ENCODE assay signal across 1 cellular context in the genomic region with DNA sequence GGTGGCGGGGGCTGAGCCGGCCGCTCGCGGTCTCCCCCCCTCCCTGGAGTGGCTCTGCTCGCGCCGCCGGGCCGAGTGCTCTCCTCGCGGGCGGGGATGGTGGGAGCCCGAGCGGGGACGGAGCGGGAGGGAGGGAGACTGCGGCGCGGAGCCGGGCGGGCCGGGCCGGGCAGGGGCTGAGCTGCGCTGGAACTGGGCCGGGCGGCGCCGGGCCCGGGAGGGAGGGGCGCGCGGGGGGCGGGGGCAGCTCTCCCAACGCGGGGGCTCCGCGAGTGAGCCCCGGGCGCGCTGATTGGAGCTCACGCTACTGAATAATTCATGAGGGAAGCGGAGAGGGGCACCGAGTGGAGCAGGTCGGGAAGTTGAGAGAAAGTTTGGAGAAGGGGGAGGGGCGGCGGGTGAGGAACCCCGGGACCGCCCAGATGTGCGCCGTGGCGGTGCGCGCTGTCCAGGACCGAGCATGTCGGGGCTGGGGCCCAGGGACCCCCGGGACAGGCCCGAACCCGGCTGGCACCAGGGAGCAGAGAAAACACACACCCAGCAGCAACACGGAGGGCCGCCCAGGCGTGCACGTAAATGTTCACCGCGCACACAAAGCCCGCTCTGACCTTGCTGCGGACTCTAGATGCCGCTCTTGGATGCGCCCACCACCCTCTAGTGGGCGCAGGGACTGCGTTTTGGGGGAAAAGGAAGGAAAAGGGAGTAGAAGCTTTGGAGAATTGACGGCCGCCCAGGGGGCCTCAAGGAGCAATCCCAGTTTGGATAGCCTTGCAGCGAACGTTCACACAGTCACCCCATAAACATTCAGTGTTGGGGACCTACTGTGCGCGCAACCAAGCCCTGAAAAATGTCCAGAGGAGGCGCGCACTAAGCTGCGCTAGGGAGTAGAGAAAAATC.
TF ChIP-seq lines count a peak whose summit lies in the region.

A gene (minus strand): TSS at position 194 of the 897 bp plus-strand sequence. CDS start 493 bp downstream, outside the sequence.

TF ChIP-seq in K562, 482 proteins besides CTCF, POLR2A, EP300 and RAD21 (continued from another document and continues in another):
- TF ChIP-seq, protein P1, sequence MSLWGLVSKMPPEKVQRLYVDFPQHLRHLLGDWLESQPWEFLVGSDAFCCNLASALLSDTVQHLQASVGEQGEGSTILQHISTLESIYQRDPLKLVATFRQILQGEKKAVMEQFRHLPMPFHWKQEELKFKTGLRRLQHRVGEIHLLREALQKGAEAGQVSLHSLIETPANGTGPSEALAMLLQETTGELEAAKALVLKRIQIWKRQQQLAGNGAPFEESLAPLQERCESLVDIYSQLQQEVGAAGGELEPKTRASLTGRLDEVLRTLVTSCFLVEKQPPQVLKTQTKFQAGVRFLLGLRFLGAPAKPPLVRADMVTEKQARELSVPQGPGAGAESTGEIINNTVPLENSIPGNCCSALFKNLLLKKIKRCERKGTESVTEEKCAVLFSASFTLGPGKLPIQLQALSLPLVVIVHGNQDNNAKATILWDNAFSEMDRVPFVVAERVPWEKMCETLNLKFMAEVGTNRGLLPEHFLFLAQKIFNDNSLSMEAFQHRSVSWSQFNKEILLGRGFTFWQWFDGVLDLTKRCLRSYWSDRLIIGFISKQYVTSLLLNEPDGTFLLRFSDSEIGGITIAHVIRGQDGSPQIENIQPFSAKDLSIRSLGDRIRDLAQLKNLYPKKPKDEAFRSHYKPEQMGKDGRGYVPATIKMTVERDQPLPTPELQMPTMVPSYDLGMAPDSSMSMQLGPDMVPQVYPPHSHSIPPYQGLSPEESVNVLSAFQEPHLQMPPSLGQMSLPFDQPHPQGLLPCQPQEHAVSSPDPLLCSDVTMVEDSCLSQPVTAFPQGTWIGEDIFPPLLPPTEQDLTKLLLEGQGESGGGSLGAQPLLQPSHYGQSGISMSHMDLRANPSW (CRISPR knock-in tag; IDR thresholded peaks at IDR 0.05), result no peak
- TF ChIP-seq CAMTA2 (CRISPR knock-in tag; conservative IDR thresholded peaks at IDR 0.05) (no peak), FOXJ3 (CRISPR knock-in tag; IDR thresholded peaks at IDR 0.05) (no peak), PHF8 (IDR thresholded peaks at IDR 0.05; ENCODE audit: borderline replicate concordance, low read length) (peak; percentile 73; the same call in 1 of the 2 replicates), CBX5 (IDR thresholded peaks at IDR 0.05; ENCODE audit: borderline replicate concordance, low read depth) (no peak), MCM2 (IDR thresholded peaks at IDR 0.05; ENCODE audit: low read depth) (no peak), ZFPM2 (CRISPR knock-in tag; IDR thresholded peaks at IDR 0.05) (no peak), ZNF696 (CRISPR knock-in tag; conservative IDR thresholded peaks at IDR 0.05) (no peak), ZNF589 (CRISPR knock-in tag; IDR thresholded peaks at IDR 0.05; ENCODE audit: low read depth) (no peak), NELFE (IDR thresholded peaks at IDR 0.05; ENCODE audit: insufficient read depth, insufficient read length) (no peak), PCBP2 (IDR thresholded peaks at IDR 0.05; ENCODE audit: low read depth, low read length, poor library complexity, severe bottlenecking) (no peak), THRAP3 (IDR thresholded peaks at IDR 0.05; ENCODE audit: borderline replicate concordance) (no peak), FOXA3 (CRISPR knock-in tag; conservative IDR thresholded peaks at IDR 0.05 in 1 of 2, IDR thresholded peaks at IDR 0.05 in 1 of 2) (peak in 1 of 2 experiments; percentile 41; a peak in 1 of 4 replicates), EWSR1 (IDR thresholded peaks at IDR 0.05; ENCODE audit: borderline replicate concordance, low read depth, partially characterized antibody) (no peak), NRF1 (conservative IDR thresholded peaks at IDR 0.05 in 1 of 2, IDR thresholded peaks at IDR 0.05 in 1 of 2) (peak; percentile 89 to 91), TRIM24 (IDR thresholded peaks at IDR 0.05) (no peak), ZNF212 (CRISPR knock-in tag; IDR thresholded peaks at IDR 0.05) (0 out of 2 replicates have a peak, but pooled peaks have one; percentile 38), YY1 (IDR thresholded peaks at IDR 0.05; ENCODE audit: borderline replicate concordance in 1 of 3, control insufficient read depth in 1 of 3, extremely low read depth in 1 of 3, insufficient read depth in 3 of 3, insufficient read length in 1 of 3, insufficient replicate concordance in 2 of 3, low read depth in 1 of 3, low read length in 2 of 3) (peak in 1 of 3 experiments; percentile 48), BRD4 (IDR thresholded peaks at IDR 0.05) (no peak), ZNF561 (CRISPR knock-in tag; conservative IDR thresholded peaks at IDR 0.05) (no peak), POLR2B (IDR thresholded peaks at IDR 0.05; ENCODE audit: low read depth, partially characterized antibody) (peak; percentile 34), ZNF830 (CRISPR knock-in tag; IDR thresholded peaks at IDR 0.05) (no peak), ZFP36 (IDR thresholded peaks at IDR 0.05; ENCODE audit: low read depth, low read length, partially characterized antibody) (no peak), RAD51 (IDR thresholded peaks at IDR 0.05; ENCODE audit: borderline replicate concordance, low read depth) (no peak; the same call in 1 of the 2 replicates), ZNF197 (CRISPR knock-in tag; IDR thresholded peaks at IDR 0.05; ENCODE audit: low read depth) (no peak), ZNF121 (CRISPR knock-in tag; conservative IDR thresholded peaks at IDR 0.05) (no peak), ZC3H8 (IDR thresholded peaks at IDR 0.05) (no peak), KAT8 (IDR thresholded peaks at IDR 0.05; ENCODE audit: low read depth) (no peak), ASH1L (IDR thresholded peaks at IDR 0.05; ENCODE audit: borderline replicate concordance, low read depth, partially characterized antibody) (no peak), ZBTB17 (CRISPR knock-in tag; IDR thresholded peaks at IDR 0.05) (no peak), HOXB6 (CRISPR knock-in tag; IDR thresholded peaks at IDR 0.05; ENCODE audit: borderline replicate concordance) (no peak), GTF2A2 (tag; IDR thresholded peaks at IDR 0.05) (no peak), SMARCA5 (IDR thresholded peaks at IDR 0.05) (no peak), ZNF12 (CRISPR knock-in tag; IDR thresholded peaks at IDR 0.05) (peak; percentile 61; the same call in 1 of the 2 replicates), ZNF146 (CRISPR knock-in tag; IDR thresholded peaks at IDR 0.05; ENCODE audit: unreplicated experiment) (no peak), DPF2 (IDR thresholded peaks at IDR 0.05) (peak; percentile 56), PHB2 (IDR thresholded peaks at IDR 0.05; ENCODE audit: low read depth) (no peak), U2AF1 (optimal IDR thresholded peaks at IDR 0.05; ENCODE audit: low read depth, low read length) (no peak), PHB (CRISPR knock-in tag; IDR thresholded peaks at IDR 0.05) (0 out of 2 replicates have a peak, but pooled peaks have one; percentile 23), KLF10 (CRISPR knock-in tag; IDR thresholded peaks at IDR 0.05) (no peak), ZNF431 (CRISPR knock-in tag; IDR thresholded peaks at IDR 0.05) (no peak), PURB (CRISPR knock-in tag; IDR thresholded peaks at IDR 0.05; ENCODE audit: low read depth) (no peak), DACH1 (IDR thresholded peaks at IDR 0.05; ENCODE audit: partially characterized antibody) (no peak), ARHGAP35 (IDR thresholded peaks at IDR 0.05; ENCODE audit: partially characterized antibody) (no peak), MTA3 (IDR thresholded peaks at IDR 0.05; ENCODE audit: borderline replicate concordance) (peak; percentile 94), ZNF175 (CRISPR knock-in tag; IDR thresholded peaks at IDR 0.05; ENCODE audit: low read depth) (no peak), ZNF75A (CRISPR knock-in tag; IDR thresholded peaks at IDR 0.05) (no peak), ZC3H4 (CRISPR knock-in tag; IDR thresholded peaks at IDR 0.05; ENCODE audit: borderline replicate concordance) (no peak; the same call in 1 of the 2 replicates)
- TF ChIP-seq, protein P2, sequence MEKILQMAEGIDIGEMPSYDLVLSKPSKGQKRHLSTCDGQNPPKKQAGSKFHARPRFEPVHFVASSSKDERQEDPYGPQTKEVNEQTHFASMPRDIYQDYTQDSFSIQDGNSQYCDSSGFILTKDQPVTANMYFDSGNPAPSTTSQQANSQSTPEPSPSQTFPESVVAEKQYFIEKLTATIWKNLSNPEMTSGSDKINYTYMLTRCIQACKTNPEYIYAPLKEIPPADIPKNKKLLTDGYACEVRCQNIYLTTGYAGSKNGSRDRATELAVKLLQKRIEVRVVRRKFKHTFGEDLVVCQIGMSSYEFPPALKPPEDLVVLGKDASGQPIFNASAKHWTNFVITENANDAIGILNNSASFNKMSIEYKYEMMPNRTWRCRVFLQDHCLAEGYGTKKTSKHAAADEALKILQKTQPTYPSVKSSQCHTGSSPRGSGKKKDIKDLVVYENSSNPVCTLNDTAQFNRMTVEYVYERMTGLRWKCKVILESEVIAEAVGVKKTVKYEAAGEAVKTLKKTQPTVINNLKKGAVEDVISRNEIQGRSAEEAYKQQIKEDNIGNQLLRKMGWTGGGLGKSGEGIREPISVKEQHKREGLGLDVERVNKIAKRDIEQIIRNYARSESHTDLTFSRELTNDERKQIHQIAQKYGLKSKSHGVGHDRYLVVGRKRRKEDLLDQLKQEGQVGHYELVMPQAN (IDR thresholded peaks at IDR 0.05; ENCODE audit: borderline replicate concordance), result peak; percentile 68; the same call in 1 of the 2 replicates
- TF ChIP-seq, protein P3, sequence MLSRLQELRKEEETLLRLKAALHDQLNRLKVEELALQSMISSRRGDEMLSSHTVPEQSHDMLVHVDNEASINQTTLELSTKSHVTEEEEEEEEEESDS (CRISPR knock-in tag; IDR thresholded peaks at IDR 0.05), result no peak
- TF ChIP-seq, protein P4, sequence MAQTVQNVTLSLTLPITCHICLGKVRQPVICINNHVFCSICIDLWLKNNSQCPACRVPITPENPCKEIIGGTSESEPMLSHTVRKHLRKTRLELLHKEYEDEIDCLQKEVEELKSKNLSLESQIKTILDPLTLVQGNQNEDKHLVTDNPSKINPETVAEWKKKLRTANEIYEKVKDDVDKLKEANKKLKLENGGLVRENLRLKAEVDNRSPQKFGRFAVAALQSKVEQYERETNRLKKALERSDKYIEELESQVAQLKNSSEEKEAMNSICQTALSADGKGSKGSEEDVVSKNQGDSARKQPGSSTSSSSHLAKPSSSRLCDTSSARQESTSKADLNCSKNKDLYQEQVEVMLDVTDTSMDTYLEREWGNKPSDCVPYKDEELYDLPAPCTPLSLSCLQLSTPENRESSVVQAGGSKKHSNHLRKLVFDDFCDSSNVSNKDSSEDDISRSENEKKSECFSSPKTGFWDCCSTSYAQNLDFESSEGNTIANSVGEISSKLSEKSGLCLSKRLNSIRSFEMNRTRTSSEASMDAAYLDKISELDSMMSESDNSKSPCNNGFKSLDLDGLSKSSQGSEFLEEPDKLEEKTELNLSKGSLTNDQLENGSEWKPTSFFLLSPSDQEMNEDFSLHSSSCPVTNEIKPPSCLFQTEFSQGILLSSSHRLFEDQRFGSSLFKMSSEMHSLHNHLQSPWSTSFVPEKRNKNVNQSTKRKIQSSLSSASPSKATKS (CRISPR knock-in tag; IDR thresholded peaks at IDR 0.05), result no peak
- TF ChIP-seq, protein P5, sequence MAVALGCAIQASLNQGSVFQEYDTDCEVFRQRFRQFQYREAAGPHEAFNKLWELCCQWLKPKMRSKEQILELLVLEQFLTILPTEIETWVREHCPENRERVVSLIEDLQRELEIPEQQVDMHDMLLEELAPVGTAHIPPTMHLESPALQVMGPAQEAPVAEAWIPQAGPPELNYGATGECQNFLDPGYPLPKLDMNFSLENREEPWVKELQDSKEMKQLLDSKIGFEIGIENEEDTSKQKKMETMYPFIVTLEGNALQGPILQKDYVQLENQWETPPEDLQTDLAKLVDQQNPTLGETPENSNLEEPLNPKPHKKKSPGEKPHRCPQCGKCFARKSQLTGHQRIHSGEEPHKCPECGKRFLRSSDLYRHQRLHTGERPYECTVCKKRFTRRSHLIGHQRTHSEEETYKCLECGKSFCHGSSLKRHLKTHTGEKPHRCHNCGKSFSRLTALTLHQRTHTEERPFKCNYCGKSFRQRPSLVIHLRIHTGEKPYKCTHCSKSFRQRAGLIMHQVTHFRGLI (CRISPR knock-in tag; IDR thresholded peaks at IDR 0.05), result no peak
- TF ChIP-seq, protein P6, sequence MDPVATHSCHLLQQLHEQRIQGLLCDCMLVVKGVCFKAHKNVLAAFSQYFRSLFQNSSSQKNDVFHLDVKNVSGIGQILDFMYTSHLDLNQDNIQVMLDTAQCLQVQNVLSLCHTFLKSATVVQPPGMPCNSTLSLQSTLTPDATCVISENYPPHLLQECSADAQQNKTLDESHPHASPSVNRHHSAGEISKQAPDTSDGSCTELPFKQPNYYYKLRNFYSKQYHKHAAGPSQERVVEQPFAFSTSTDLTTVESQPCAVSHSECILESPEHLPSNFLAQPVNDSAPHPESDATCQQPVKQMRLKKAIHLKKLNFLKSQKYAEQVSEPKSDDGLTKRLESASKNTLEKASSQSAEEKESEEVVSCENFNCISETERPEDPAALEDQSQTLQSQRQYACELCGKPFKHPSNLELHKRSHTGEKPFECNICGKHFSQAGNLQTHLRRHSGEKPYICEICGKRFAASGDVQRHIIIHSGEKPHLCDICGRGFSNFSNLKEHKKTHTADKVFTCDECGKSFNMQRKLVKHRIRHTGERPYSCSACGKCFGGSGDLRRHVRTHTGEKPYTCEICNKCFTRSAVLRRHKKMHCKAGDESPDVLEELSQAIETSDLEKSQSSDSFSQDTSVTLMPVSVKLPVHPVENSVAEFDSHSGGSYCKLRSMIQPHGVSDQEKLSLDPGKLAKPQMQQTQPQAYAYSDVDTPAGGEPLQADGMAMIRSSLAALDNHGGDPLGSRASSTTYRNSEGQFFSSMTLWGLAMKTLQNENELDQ (CRISPR knock-in tag; IDR thresholded peaks at IDR 0.05; ENCODE audit: borderline replicate concordance), result no peak
- TF ChIP-seq, protein P7, sequence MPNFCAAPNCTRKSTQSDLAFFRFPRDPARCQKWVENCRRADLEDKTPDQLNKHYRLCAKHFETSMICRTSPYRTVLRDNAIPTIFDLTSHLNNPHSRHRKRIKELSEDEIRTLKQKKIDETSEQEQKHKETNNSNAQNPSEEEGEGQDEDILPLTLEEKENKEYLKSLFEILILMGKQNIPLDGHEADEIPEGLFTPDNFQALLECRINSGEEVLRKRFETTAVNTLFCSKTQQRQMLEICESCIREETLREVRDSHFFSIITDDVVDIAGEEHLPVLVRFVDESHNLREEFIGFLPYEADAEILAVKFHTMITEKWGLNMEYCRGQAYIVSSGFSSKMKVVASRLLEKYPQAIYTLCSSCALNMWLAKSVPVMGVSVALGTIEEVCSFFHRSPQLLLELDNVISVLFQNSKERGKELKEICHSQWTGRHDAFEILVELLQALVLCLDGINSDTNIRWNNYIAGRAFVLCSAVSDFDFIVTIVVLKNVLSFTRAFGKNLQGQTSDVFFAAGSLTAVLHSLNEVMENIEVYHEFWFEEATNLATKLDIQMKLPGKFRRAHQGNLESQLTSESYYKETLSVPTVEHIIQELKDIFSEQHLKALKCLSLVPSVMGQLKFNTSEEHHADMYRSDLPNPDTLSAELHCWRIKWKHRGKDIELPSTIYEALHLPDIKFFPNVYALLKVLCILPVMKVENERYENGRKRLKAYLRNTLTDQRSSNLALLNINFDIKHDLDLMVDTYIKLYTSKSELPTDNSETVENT (CRISPR knock-in tag; IDR thresholded peaks at IDR 0.05), result peak; percentile 55
- TF ChIP-seq, protein P8, sequence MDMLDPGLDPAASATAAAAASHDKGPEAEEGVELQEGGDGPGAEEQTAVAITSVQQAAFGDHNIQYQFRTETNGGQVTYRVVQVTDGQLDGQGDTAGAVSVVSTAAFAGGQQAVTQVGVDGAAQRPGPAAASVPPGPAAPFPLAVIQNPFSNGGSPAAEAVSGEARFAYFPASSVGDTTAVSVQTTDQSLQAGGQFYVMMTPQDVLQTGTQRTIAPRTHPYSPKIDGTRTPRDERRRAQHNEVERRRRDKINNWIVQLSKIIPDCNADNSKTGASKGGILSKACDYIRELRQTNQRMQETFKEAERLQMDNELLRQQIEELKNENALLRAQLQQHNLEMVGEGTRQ (CRISPR knock-in tag; IDR thresholded peaks at IDR 0.05), result no peak
